ENCODE assay signal across 11 cellular contexts in genomic region chr2:216216951-216217903, GRCh38.
DNase-seq lines count a peak whose midpoint lies in the region; ATAC-seq and TF ChIP-seq lines count a peak whose summit lies in the region.
"Had no signal": no experiment of that assay in that cellular context is flagged by ENCODE, and none has a peak within 500 bp of the region (broad histone marks: within the 10 kb centered on the region; RNA-seq: fewer than 3 reads in every experiment).

No MANE protein-coding gene starts in this region.

- peak overlapping the region in 1 of 2 experiments; percentile 26; a peak in 3 of 4 replicates for H3K4me3 ChIP-seq in HCT116 (replicated peaks in 1 of 2; ENCODE audit: low read depth in 1 of 2, low read length in 2 of 2)
- H3K4me3 ChIP-seq in left lung: no peak overlapping the region
- no peak overlapping the region for H3K4me3 ChIP-seq in testis

- H3K27ac ChIP-seq in CD4-positive, alpha-beta T cell (ENCODE audit: low read depth, low read length): no peak overlapping the region
- no peak overlapping the region for H3K27ac ChIP-seq in HCT116 (ENCODE audit: low read depth, low read length)
- H3K27ac ChIP-seq in left lung: peak overlapping the region; percentile 50 to 63
- no peak overlapping the region for H3K27ac ChIP-seq in testis

- no peak for DNase-seq in CD4-positive, alpha-beta T cell
- DNase-seq in HCT116 (ENCODE audit: low read depth, low spot score) (no peak), left lung (peak in 1 of 2 donors; percentile 41), testis (no peak), NOMO-1 (lab: John Stamatoyannopoulos, UW; ENCODE audit: unreplicated experiment in 2 of 2) (no peak)
- no peak for DNase-seq in activated CD8-positive, alpha-beta T cell treated with anti-CD3 and anti-CD28 coated beads, Interleukin-2, amount 10 ng/mL, durations not matched to agents 7 days and 5 days
- DNase-seq: aorta, NCI-H524, occipital lobe had no signal

- H3K4me1 Mint-ChIP-seq in CD4-positive, alpha-beta T cell (ENCODE audit: low read depth): peaks cover 24% of the 10 kb centered on the region
- H3K4me1 Mint-ChIP-seq in activated CD8-positive, alpha-beta T cell treated with anti-CD3 and anti-CD28 coated beads, Interleukin-2, amount 10 ng/mL, durations not matched to agents 7 days and 5 days (ENCODE audit: low read depth): peaks cover 54% of the 10 kb centered on the region

- CTCF ChIA-PET in CD4-positive, alpha-beta T cell (lab: Charles Lee): no interaction called here
- CTCF ChIA-PET in HCT116 (lab: Charles Lee): interaction anchor here (1.1 kb wide), 1 partner anchor 66 kb away, joined by 5 read pairs; no protein-coding TSS in a partner anchor
- CTCF ChIA-PET in activated CD8-positive, alpha-beta T cell treated with anti-CD3 and anti-CD28 coated beads, Interleukin-2, amount 10 ng/mL, durations not matched to agents 7 days and 5 days (lab: Charles Lee): interaction anchor here (0.9 to 1.8 kb wide), 2 partner anchors 187 to 446 kb away, joined by 3 to 5 read pairs; no protein-coding TSS in a partner anchor

- peaks cover 0 to 37% of the 10 kb centered on the region in 2 experiments; a peak in 2 of 4 replicates for H3K4me1 ChIP-seq in HCT116 (ENCODE audit: control insufficient read depth in 1 of 2, insufficient read depth in 2 of 2, low read length in 2 of 2)
- H3K4me1 ChIP-seq in left lung: peaks cover 0 to 17% of the 10 kb centered on the region in 2 donors
- peaks cover 3% of the 10 kb centered on the region for H3K4me1 ChIP-seq in testis

- H3K9me3 Mint-ChIP-seq in CD4-positive, alpha-beta T cell: no peaks in the 10 kb centered on the region
- H3K9me3 Mint-ChIP-seq in activated CD8-positive, alpha-beta T cell treated with anti-CD3 and anti-CD28 coated beads, Interleukin-2, amount 10 ng/mL, durations not matched to agents 7 days and 5 days (ENCODE audit: insufficient read depth): no peaks in the 10 kb centered on the region

- H3K4me3 Mint-ChIP-seq in CD4-positive, alpha-beta T cell: no peak overlapping the region
- H3K4me3 Mint-ChIP-seq in activated CD8-positive, alpha-beta T cell treated with anti-CD3 and anti-CD28 coated beads, Interleukin-2, amount 10 ng/mL, durations not matched to agents 7 days and 5 days: no peak overlapping the region

- H3K9ac ChIP-seq in HCT116 (ENCODE audit: low read length): peak overlapping the region; percentile 28; the same call in 1 of the 2 replicates

- TF ChIP-seq CTCF in CD4-positive, alpha-beta T cell (IDR thresholded peaks at IDR 0.05): no peak
- TF ChIP-seq CTCF in HCT116 (IDR thresholded peaks at IDR 0.05 in 2 of 3, conservative IDR thresholded peaks at IDR 0.05 in 1 of 3; ENCODE audit: borderline replicate concordance in 1 of 3, insufficient read depth in 1 of 3, low read depth in 2 of 3, low read length in 2 of 3) (no peak), left lung (IDR thresholded peaks at IDR 0.05) (no peak), testis (IDR thresholded peaks at IDR 0.05) (no peak)

- H3K79me2 ChIP-seq in HCT116 (ENCODE audit: insufficient read depth, low read length): no peaks in the 10 kb centered on the region

- H3K27ac Mint-ChIP-seq in CD4-positive, alpha-beta T cell: peak overlapping the region; percentile 20
- peak overlapping the region; percentile 62 for H3K27ac Mint-ChIP-seq in activated CD8-positive, alpha-beta T cell treated with anti-CD3 and anti-CD28 coated beads, Interleukin-2, amount 10 ng/mL, durations not matched to agents 7 days and 5 days

- RAD21 ChIA-PET in HCT116 (lab: Charles Lee; ENCODE audit: low non-redundant PET in 1 of 2, low total read pairs in 2 of 2, uncharacterized antibody in 2 of 2, unreplicated experiment in 2 of 2): no interaction called here

- no TSS peak for BruUV-seq in HCT116 (replicated peaks; lab: Mats Ljungman, UMichigan)

- H3K36me3 ChIP-seq in HCT116 (ENCODE audit: control insufficient read depth in 1 of 2, insufficient read depth in 2 of 2, low read length in 2 of 2): no peaks in the 10 kb centered on the region
- H3K36me3 ChIP-seq in left lung: peaks cover 0 to 28% of the 10 kb centered on the region in 2 donors
- no peaks in the 10 kb centered on the region for H3K36me3 ChIP-seq in testis (ENCODE audit: low read depth, missing control alignments)

- peaks cover 5% of the 10 kb centered on the region for H3K36me3 Mint-ChIP-seq in CD4-positive, alpha-beta T cell (ENCODE audit: low read depth)
- H3K36me3 Mint-ChIP-seq in activated CD8-positive, alpha-beta T cell treated with anti-CD3 and anti-CD28 coated beads, Interleukin-2, amount 10 ng/mL, durations not matched to agents 7 days and 5 days (ENCODE audit: low read depth): peaks cover 49% of the 10 kb centered on the region

- peak overlapping the region; percentile 59 for H3K4me2 ChIP-seq in HCT116 (ENCODE audit: low read length)

- 70 to 82% methylated on average over 6 to 7 of the region's 7 CpGs for WGBS in testis, 2 donors

- no peaks in the 10 kb centered on the region for H3K9me3 ChIP-seq in CD4-positive, alpha-beta T cell (ENCODE audit: control insufficient read depth, low read length)
- H3K9me3 ChIP-seq in HCT116 (ENCODE audit: control insufficient read depth in 1 of 2, insufficient read depth in 1 of 2, low read depth in 1 of 2, low read length in 2 of 2) (no peaks in the 10 kb centered on the region), left lung (no peaks in the 10 kb centered on the region), testis (no peaks in the 10 kb centered on the region)

- intact Hi-C loops in CD4-positive, alpha-beta T cell (cut with DNase I, micrococcal nuclease): no loop called here
- intact Hi-C loops in HCT116 (cut with micrococcal nuclease) (no loop called here), left lung (cut with DNase I) (no loop called here), testis (cut with DNase I; ENCODE audit: low total_unique reads) (no loop called here)

- no peak for TF ChIP-seq RAD21 in HCT116 (IDR thresholded peaks at IDR 0.05; ENCODE audit: low read depth)

- no peaks in the 10 kb centered on the region for H4K20me1 ChIP-seq in HCT116 (ENCODE audit: insufficient read depth)

- no peak overlapping the region for H2AFZ ChIP-seq in HCT116 (ENCODE audit: low read depth, low read length, poor library complexity, severe bottlenecking)

- TF ChIP-seq POLR2A in HCT116 (IDR thresholded peaks at IDR 0.05; ENCODE audit: borderline replicate concordance, extremely low read depth, insufficient read depth, insufficient read length) (no peak), testis (IDR thresholded peaks at IDR 0.05) (no peak)

- H3K9me2 ChIP-seq in HCT116 (ENCODE audit: insufficient read depth): no peaks in the 10 kb centered on the region

- no peaks in the 10 kb centered on the region for H3K27me3 ChIP-seq in CD4-positive, alpha-beta T cell (ENCODE audit: control insufficient read depth, insufficient read depth, low read length)
- no peaks in the 10 kb centered on the region for H3K27me3 ChIP-seq in HCT116 (ENCODE audit: insufficient read depth, low read length)
- no peaks in the 10 kb centered on the region for H3K27me3 ChIP-seq in left lung
- H3K27me3 ChIP-seq in testis: no peaks in the 10 kb centered on the region

- no peak for ATAC-seq in CD4-positive, alpha-beta T cell (ENCODE audit: poor library complexity)
- ATAC-seq in HCT116: peak; percentile 12; the same call in 1 of the 2 replicates
- no peak for ATAC-seq in activated CD8-positive, alpha-beta T cell treated with anti-CD3 and anti-CD28 coated beads, Interleukin-2, amount 10 ng/mL, durations not matched to agents 7 days and 5 days
- ATAC-seq in left lung: peak; percentile 41
- no peak for ATAC-seq in GM18519 (IDR thresholded peaks at IDR 0.05; ENCODE audit: low FRiP score, unreplicated experiment)
- ATAC-seq in HG03280 (IDR thresholded peaks at IDR 0.05; ENCODE audit: unreplicated experiment): no peak

- POLR2A ChIA-PET in CD4-positive, alpha-beta T cell (lab: Charles Lee): no interaction called here
- POLR2A ChIA-PET in HCT116 (lab: Charles Lee): no interaction called here
- POLR2A ChIA-PET in activated CD8-positive, alpha-beta T cell treated with anti-CD3 and anti-CD28 coated beads, Interleukin-2, amount 10 ng/mL, durations not matched to agents 7 days and 5 days (lab: Charles Lee): interaction anchor here (0.6 kb wide), 1 partner anchor 14 kb away, joined by 4 read pairs; no protein-coding TSS in a partner anchor

- no peaks in the 10 kb centered on the region for H3K27me3 Mint-ChIP-seq in CD4-positive, alpha-beta T cell
- no peaks in the 10 kb centered on the region for H3K27me3 Mint-ChIP-seq in activated CD8-positive, alpha-beta T cell treated with anti-CD3 and anti-CD28 coated beads, Interleukin-2, amount 10 ng/mL, durations not matched to agents 7 days and 5 days (ENCODE audit: low read depth)

TF ChIP-seq in HCT116, 20 proteins besides CTCF, POLR2A, EP300 and RAD21:
- TF ChIP-seq FOSL1 (IDR thresholded peaks at IDR 0.05; ENCODE audit: low read depth): peak; percentile 37
- TF ChIP-seq POLR2AphosphoS5 (IDR thresholded peaks at IDR 0.05; ENCODE audit: low read depth, low read length): no peak
- TF ChIP-seq SP1 (IDR thresholded peaks at IDR 0.05; ENCODE audit: low read depth): peak; percentile 27; the same call in 1 of the 2 replicates
- TF ChIP-seq JUND (IDR thresholded peaks at IDR 0.05): 0 out of 2 replicates have a peak, but pooled peaks have one; percentile 32
- TF ChIP-seq ATF3 (IDR thresholded peaks at IDR 0.05): no peak

Comparison
In these comparisons a context has a peak if more than half of its experiments do, and no peak if none do; other contexts are left out.
1. ATAC-seq: peak in HCT116 (single experiment) and left lung (single experiment); none in CD4-positive, alpha-beta T cell (single experiment), activated CD8-positive, alpha-beta T cell treated with anti-CD3 and anti-CD28 coated beads, Interleukin-2, amount 10 ng/mL, durations not matched to agents 7 days and 5 days (single experiment), GM18519 (single experiment) and HG03280 (single experiment).
2. H3K27ac ChIP-seq: peak in left lung (2 of 2); none in CD4-positive, alpha-beta T cell (single experiment), HCT116 (single experiment) and testis (0 of 2).